ENCODE assay signal across 8 cellular contexts in the genomic region with DNA sequence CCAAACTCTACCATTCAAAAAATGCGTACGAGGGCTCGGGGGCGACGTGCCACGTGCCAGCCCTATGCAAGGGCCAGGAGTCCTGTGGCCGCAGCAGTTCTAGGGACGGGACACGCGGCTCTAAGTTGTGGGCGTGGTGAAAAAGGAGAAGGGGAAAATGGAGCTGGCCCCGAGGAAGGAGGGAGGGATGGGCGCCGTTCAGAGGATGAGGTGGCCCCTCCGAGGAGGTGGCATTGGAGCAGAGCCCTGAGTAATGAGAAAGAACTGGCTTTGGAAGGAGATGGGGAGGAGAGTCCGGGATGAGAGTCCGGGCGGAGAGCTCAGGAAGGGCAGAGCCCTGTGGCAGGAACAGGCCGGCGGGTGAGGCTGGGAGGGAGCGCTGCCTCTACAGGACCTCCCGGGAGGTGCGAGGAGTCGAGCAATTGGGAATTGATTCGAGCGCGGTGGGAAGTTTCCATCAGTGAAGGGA. TPM values are rescaled to one million over a fixed set of nuclear protein-coding genes. Genes with fewer than 3 reads are reported as not detected.
DNase-seq lines count a peak whose midpoint lies in the region; ATAC-seq and TF ChIP-seq lines count a peak whose summit lies in the region.

No MANE protein-coding gene starts in this region.

- H3K27me3 ChIP-seq in Peyer's patch (no peaks in the 10 kb centered on the region), parathyroid adenoma (ENCODE audit: control insufficient read depth, insufficient read depth, low read length) (no peaks in the 10 kb centered on the region)

- peak; percentile 62 for DNase-seq in Daoy (ENCODE audit: low read depth)
- DNase-seq in Peyer's patch = no peak
- DNase-seq in fibroblast of villous mesenchyme (ENCODE audit: low read depth) = no peak
- no peak for DNase-seq in C1 segment of cervical spinal cord (lab: John Stamatoyannopoulos, UW)
- DNase-seq in cortex of kidney (lab: John Stamatoyannopoulos, UW) = no peak

- H3K4me2 ChIP-seq in parathyroid adenoma (ENCODE audit: low read length) = peak overlapping the region; percentile 61

- H3K9ac ChIP-seq in parathyroid adenoma = no peak overlapping the region

- no peak for TF ChIP-seq POLR2A in Peyer's patch (IDR thresholded peaks at IDR 0.05)

- H3K4me3 ChIP-seq in Peyer's patch (peak overlapping the region; percentile 12 to 52 (median 29)), fibroblast of villous mesenchyme (ENCODE audit: low read depth, low read length) (peak overlapping the region; percentile 40), parathyroid adenoma (ENCODE audit: low read depth, low read length) (peak overlapping the region; percentile 25)

- H3K4me1 ChIP-seq in Peyer's patch = peaks cover 0 to 22% (median 0%) of the 10 kb centered on the region in 4 donors
- H3K4me1 ChIP-seq in parathyroid adenoma = no peaks in the 10 kb centered on the region

- H3K79me2 ChIP-seq in parathyroid adenoma = no peaks in the 10 kb centered on the region

- ATAC-seq in GM21515 (IDR thresholded peaks at IDR 0.05; ENCODE audit: unreplicated experiment) (no peak), GM18861 (IDR thresholded peaks at IDR 0.05; ENCODE audit: unreplicated experiment) (no peak)

- no peaks in the 10 kb centered on the region for H3K9me3 ChIP-seq in Peyer's patch
- H3K9me3 ChIP-seq in parathyroid adenoma (ENCODE audit: control insufficient read depth, low read length) = no peaks in the 10 kb centered on the region

- H2AFZ ChIP-seq in parathyroid adenoma = no peak overlapping the region

- TF ChIP-seq CTCF in Peyer's patch (IDR thresholded peaks at IDR 0.05) (no peak), fibroblast of villous mesenchyme (IDR thresholded peaks at IDR 0.05; ENCODE audit: insufficient read depth, low read depth, low read length) (no peak), parathyroid adenoma (IDR thresholded peaks at IDR 0.05) (no peak)

- H3K36me3 ChIP-seq in Peyer's patch = no peaks in the 10 kb centered on the region
- no peaks in the 10 kb centered on the region for H3K36me3 ChIP-seq in parathyroid adenoma (ENCODE audit: control insufficient read depth, insufficient read depth, low read length)

- no peak overlapping the region for H3K27ac ChIP-seq in Peyer's patch
- no peak overlapping the region for H3K27ac ChIP-seq in parathyroid adenoma

RNA-seq across cellular contexts. Expression of a gene that starts 21.0 kb away (rescaled TPM):
- total RNA-seq in Daoy (2014; rRNA removed; shearing (Covaris generic)) = 30.7 and 36.9 TPM in 2 replicates
- total RNA-seq in Peyer's patch = 100 to 1,000 TPM in 1 of 4 donors, 10 to 100 TPM in 3; 79.2 to 110 (median 95.4) TPM
- 36.4 and 38.0 TPM in 2 replicates for total RNA-seq in fibroblast of villous mesenchyme

RNA-seq across cellular contexts. Expression of a gene that starts 28.5 kb away (rescaled TPM):
- total RNA-seq in Daoy (2014; rRNA removed; shearing (Covaris generic)) = not detected in 2 replicates
- under 1 TPM in 1 of 4 donors, not detected in 3; 0.27 TPM for total RNA-seq in Peyer's patch
- under 0.01 TPM in 2 replicates for total RNA-seq in fibroblast of villous mesenchyme

RNA-seq across cellular contexts. Expression of a gene that starts 32.8 kb away (rescaled TPM):
- total RNA-seq in Daoy (2014; rRNA removed; shearing (Covaris generic)) = 361 and 414 TPM in 2 replicates
- total RNA-seq in Peyer's patch (1,000 to 10,000 TPM in 2 of 4 donors, 100 to 1,000 TPM in 2; 390 to 1,297 (median 877) TPM), fibroblast of villous mesenchyme (225 and 447 TPM in 2 replicates)
